Comparison of ENCODE assay signal across 9 cellular contexts in genomic region chr21:33685613-33686197, GRCh38. TPM values are rescaled to one million over a fixed set of nuclear protein-coding genes. Genes with fewer than 3 reads are reported as not detected.
DNase-seq lines count a peak whose midpoint lies in the region; TF ChIP-seq lines count a peak whose summit lies in the region.
"Had no signal": no experiment of that assay in that cellular context is flagged by ENCODE, and none has a peak within 500 bp of the region (broad histone marks: within the 10 kb centered on the region; RNA-seq: fewer than 3 reads in every experiment).

No MANE protein-coding gene starts in this region.

- peak overlapping the region; percentile 70 for H3K4me2 ChIP-seq in smooth muscle cell
- H3K4me2 ChIP-seq: KMS-11 had no signal

- H4K20me1 ChIP-seq in smooth muscle cell (ENCODE audit: low read depth) = peaks cover 82% of the 10 kb centered on the region

- peaks cover 12% of the 10 kb centered on the region for H3F3A ChIP-seq in smooth muscle cell (ENCODE audit: low read depth)

- peaks cover 90% of the 10 kb centered on the region for H3K79me2 ChIP-seq in smooth muscle cell (ENCODE audit: low read depth)

- intact Hi-C loops in ascending aorta (cut with DNase I) = no loop called here

- peaks cover 5 to 43% of the 10 kb centered on the region in 2 donors for H3K4me1 ChIP-seq in ascending aorta
- H3K4me1 ChIP-seq in iPS-15b (ENCODE audit: control insufficient read depth, insufficient read depth, low read length) = peaks cover 49% of the 10 kb centered on the region
- H3K4me1 ChIP-seq in smooth muscle cell (ENCODE audit: low read depth) = peaks cover 29% of the 10 kb centered on the region

- H3K27me3 ChIP-seq in ascending aorta (no peaks in the 10 kb centered on the region), iPS-15b (ENCODE audit: control insufficient read depth, insufficient read depth, low read length) (no peaks in the 10 kb centered on the region), smooth muscle cell (ENCODE audit: low read depth) (no peaks in the 10 kb centered on the region)

- H2AFZ ChIP-seq in smooth muscle cell (ENCODE audit: low read depth) = no peak overlapping the region

- no peaks in the 10 kb centered on the region for H3K9me3 ChIP-seq in ascending aorta
- no peaks in the 10 kb centered on the region for H3K9me3 ChIP-seq in iPS-15b (ENCODE audit: control insufficient read depth, insufficient read depth, low read length)
- H3K9me3 ChIP-seq in smooth muscle cell (replicated peaks; ENCODE audit: low read depth) = no peaks in the 10 kb centered on the region

- TF ChIP-seq CTCF in ascending aorta (IDR thresholded peaks at IDR 0.05) = no peak
- TF ChIP-seq CTCF in smooth muscle cell (IDR thresholded peaks at IDR 0.05; ENCODE audit: borderline replicate concordance, insufficient read depth, poor library complexity, severe bottlenecking) = no peak

- H3K9ac ChIP-seq in iPS-15b (ENCODE audit: low read depth, low read length) = no peak overlapping the region
- H3K9ac ChIP-seq in smooth muscle cell (ENCODE audit: low read depth) = peak overlapping the region; percentile 34
- H3K9ac ChIP-seq: KMS-11 had no signal

- no peaks in the 10 kb centered on the region for H3K36me3 ChIP-seq in ascending aorta
- no peaks in the 10 kb centered on the region for H3K36me3 ChIP-seq in iPS-15b (ENCODE audit: control insufficient read depth, insufficient read depth, low read length)
- H3K36me3 ChIP-seq in smooth muscle cell (ENCODE audit: low read depth) = no peaks in the 10 kb centered on the region

- peak; percentile 59 for DNase-seq in HS-27A (ENCODE audit: low read depth)
- no peak for DNase-seq in ascending aorta (ENCODE audit: low spot score in 2 of 2)
- no peak for DNase-seq in smooth muscle cell (lab: John Stamatoyannopoulos, UW; ENCODE audit: unreplicated experiment)
- DNase-seq in nucleus accumbens (lab: John Stamatoyannopoulos, UW) = no peak
- DNase-seq in HT-29 (ENCODE audit: low spot score) = no peak
- no peak for DNase-seq in germinal center (ENCODE audit: low spot score)
- DNase-seq: effector CD4-positive, alpha-beta T cell had no signal

- H3K4me3 ChIP-seq in ascending aorta (no peak overlapping the region), iPS-15b (ENCODE audit: low read depth, low read length) (peak overlapping the region; percentile 31), smooth muscle cell (peak overlapping the region; percentile 34)

- H3K27ac ChIP-seq in ascending aorta = peak overlapping the region; percentile 63 to 70
- H3K27ac ChIP-seq in smooth muscle cell (ENCODE audit: low read depth) = peak overlapping the region; percentile 85
- H3K27ac ChIP-seq: KMS-11 had no signal

RNA-seq across cellular contexts. Expression of gene ITSN1, which starts 43.4 kb away (rescaled TPM):
- total RNA-seq in ascending aorta (95.0 TPM), smooth muscle cell (39.8 and 76.5 TPM in 2 replicates)
- polyA plus RNA-seq in smooth muscle cell = 36.4 and 41.8 TPM in 2 replicates
- total RNA-seq in HT-29 (2014; rRNA removed; shearing (Covaris generic)) = 12.4 and 19.6 TPM in 2 replicates

RNA-seq across cellular contexts. Expression of gene CRYZL1, which starts 44.2 kb away (rescaled TPM):
- total RNA-seq in ascending aorta = 20.0 TPM
- total RNA-seq in smooth muscle cell = 36.7 and 48.3 TPM in 2 replicates
- 37.7 and 39.9 TPM in 2 replicates for polyA plus RNA-seq in smooth muscle cell
- 3.4 and 8.1 TPM in 2 replicates for total RNA-seq in HT-29 (2014; rRNA removed; shearing (Covaris generic))

Comparison
In these comparisons a context has a peak if more than half of its experiments do, and no peak if none do; other contexts are left out.
1. H3K4me3 ChIP-seq: peak in iPS-15b (single experiment) and smooth muscle cell (single experiment); none in ascending aorta (0 of 2).